Comparison of ENCODE assay signal across 5 cellular contexts in the genomic region with DNA sequence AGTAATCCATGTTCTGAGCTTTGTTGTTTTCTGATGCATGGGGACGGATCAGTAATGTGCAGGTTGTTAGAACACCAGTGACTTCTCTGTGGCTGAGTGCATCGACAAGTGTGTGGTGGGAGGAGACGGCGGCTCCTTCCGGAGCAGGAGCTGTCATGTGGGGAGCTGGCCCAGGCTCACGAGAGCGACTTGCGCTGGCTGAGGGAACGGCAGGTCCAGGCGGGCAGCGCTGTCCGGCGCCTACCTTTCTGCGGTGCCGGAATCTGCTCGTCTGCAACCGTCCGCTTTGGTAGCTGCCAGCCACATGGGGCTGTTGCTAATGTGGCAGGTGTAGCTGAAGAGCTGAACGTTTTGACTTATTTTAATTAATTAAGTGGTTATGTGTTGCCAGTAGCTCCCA. TPM values are rescaled to one million over a fixed set of nuclear protein-coding genes. Genes with fewer than 3 reads are reported as not detected.
DNase-seq lines count a peak whose midpoint lies in the region; ATAC-seq and TF ChIP-seq lines count a peak whose summit lies in the region.
"Not testable (repeated sequence)": the region's sequence is repeated elsewhere in the genome, so short reads cannot be mapped to it uniquely, and the experiment has no call there.

No MANE protein-coding gene starts in this region.

- H3K4me3 Mint-ChIP-seq in central memory CD8-positive, alpha-beta T cell; stimulated activated effector memory CD8-positive, alpha-beta T cell treated with anti-CD3 and anti-CD28 coated beads, Interleukin-12 subunit alpha, Interleukin-12 subunit beta, amount 100 ng/mL, for 72 hours: not testable (repeated sequence)

- not testable (repeated sequence) for TF ChIP-seq CTCF in Loucy (conservative IDR thresholded peaks at IDR 0.05; ENCODE audit: low read length)

- not testable (repeated sequence) for H3K27me3 Mint-ChIP-seq in central memory CD8-positive, alpha-beta T cell

- peak overlapping the region; percentile 51 for H3K27ac Mint-ChIP-seq in central memory CD8-positive, alpha-beta T cell (ENCODE audit: low read depth)
- H3K27ac Mint-ChIP-seq in stimulated activated effector memory CD8-positive, alpha-beta T cell treated with anti-CD3 and anti-CD28 coated beads, Interleukin-12 subunit alpha, Interleukin-12 subunit beta, amount 100 ng/mL, for 72 hours, result peak overlapping the region; percentile 48

- peaks cover 31% of the 10 kb centered on the region for H3K36me3 Mint-ChIP-seq in central memory CD8-positive, alpha-beta T cell (ENCODE audit: insufficient read depth)
- peaks cover 63% of the 10 kb centered on the region for H3K36me3 Mint-ChIP-seq in stimulated activated effector memory CD8-positive, alpha-beta T cell treated with anti-CD3 and anti-CD28 coated beads, Interleukin-12 subunit alpha, Interleukin-12 subunit beta, amount 100 ng/mL, for 72 hours

- H3F3A ChIP-seq in Loucy (ENCODE audit: low read depth), result not testable (repeated sequence)

- H3K4me3 ChIP-seq in Loucy (ENCODE audit: low read length, poor library complexity, severe bottlenecking), result peak overlapping the region; percentile 65
- H3K4me3 ChIP-seq in aorta (ENCODE audit: low read length in 2 of 2), result not testable (repeated sequence)

- H3K27ac ChIP-seq in aorta (ENCODE audit: low read depth in 1 of 2, low read length in 2 of 2), result not testable (repeated sequence)

- not testable (repeated sequence) for H4K20me1 ChIP-seq in Loucy (ENCODE audit: insufficient read depth, low read length, poor library complexity, severe bottlenecking)

- not testable (repeated sequence) for H3K4me1 Mint-ChIP-seq in central memory CD8-positive, alpha-beta T cell
- H3K4me1 Mint-ChIP-seq in stimulated activated effector memory CD8-positive, alpha-beta T cell treated with anti-CD3 and anti-CD28 coated beads, Interleukin-12 subunit alpha, Interleukin-12 subunit beta, amount 100 ng/mL, for 72 hours, result peaks cover 12% of the 10 kb centered on the region

- H2AFZ ChIP-seq in Loucy (ENCODE audit: low read length), result not testable (repeated sequence)

- H3K9me2 ChIP-seq in Loucy (replicated peaks; ENCODE audit: low read depth, low read length), result not testable (repeated sequence)

- H3K79me2 ChIP-seq in Loucy (ENCODE audit: insufficient read depth, low read length), result peaks cover 30% of the 10 kb centered on the region

- not testable (repeated sequence) for H3K9me3 ChIP-seq in Loucy (ENCODE audit: insufficient read depth, low read depth, low read length); aorta (ENCODE audit: control insufficient read depth, low read length)

- H3K27me3 ChIP-seq in Loucy (ENCODE audit: insufficient read depth, low read length, poor library complexity, severe bottlenecking); aorta (ENCODE audit: control insufficient read depth in 1 of 2, insufficient read depth in 2 of 2, low read length in 1 of 2): not testable (repeated sequence)

- not testable (repeated sequence) for DNase-seq in central memory CD8-positive, alpha-beta T cell (ENCODE audit: low spot score in 2 of 2); left colon; stimulated activated effector memory CD8-positive, alpha-beta T cell treated with anti-CD3 and anti-CD28 coated beads, Interleukin-12 subunit alpha, Interleukin-12 subunit beta, amount 100 ng/mL, for 72 hours (ENCODE audit: low spot score in 2 of 2); aorta

- not testable (repeated sequence) for H3K4me1 ChIP-seq in Loucy (ENCODE audit: insufficient read depth, low read length, poor library complexity, severe bottlenecking); aorta (ENCODE audit: control insufficient read depth in 1 of 2, insufficient read depth in 2 of 2, low read length in 2 of 2)

- peak overlapping the region; percentile 76 for H3K9ac ChIP-seq in Loucy (ENCODE audit: low read depth, low read length, poor library complexity, severe bottlenecking)

- H3K4me2 ChIP-seq in Loucy (ENCODE audit: low read depth, low read length, poor library complexity, severe bottlenecking), result peak overlapping the region; percentile 68

- intact Hi-C loops in left colon (cut with DNase I, micrococcal nuclease); aorta (cut with DNase I): not testable (repeated sequence)

- H3K36me3 ChIP-seq in Loucy (ENCODE audit: insufficient read depth, low read length), result peaks cover 25% of the 10 kb centered on the region; the same call in 1 of the 2 replicates
- not testable (repeated sequence) for H3K36me3 ChIP-seq in aorta (ENCODE audit: control insufficient read depth in 1 of 2, insufficient read depth in 2 of 2, low read length in 1 of 2)

- not testable (repeated sequence) for ATAC-seq in central memory CD8-positive, alpha-beta T cell (replicated peaks; ENCODE audit: extremely low read depth, poor library complexity, severe bottlenecking); stimulated activated effector memory CD8-positive, alpha-beta T cell treated with anti-CD3 and anti-CD28 coated beads, Interleukin-12 subunit alpha, Interleukin-12 subunit beta, amount 100 ng/mL, for 72 hours
- ATAC-seq in left colon (peak; percentile 11), aorta (ENCODE audit: low FRiP score) (peak; percentile 20)

- WGBS in aorta, 2 donors, result 91 to 95% methylated on average over 19 of the region's 19 CpGs

- H3K9me3 Mint-ChIP-seq in central memory CD8-positive, alpha-beta T cell; stimulated activated effector memory CD8-positive, alpha-beta T cell treated with anti-CD3 and anti-CD28 coated beads, Interleukin-12 subunit alpha, Interleukin-12 subunit beta, amount 100 ng/mL, for 72 hours: not testable (repeated sequence)

RNA-seq across cellular contexts. Expression of gene MUC20, which starts 55.5 kb away (rescaled TPM):
- total RNA-seq in left colon (100 to 1,000 TPM; 110 to 115 TPM), aorta (10 to 100 TPM in 1 of 2 donors, 1 to 10 TPM in 1; 4.5 to 17.8 TPM)
- 10 to 100 TPM in 1 of 2 donors, 1 to 10 TPM in 1; 2.9 to 17.7 TPM for polyA plus RNA-seq in aorta

Comparison
In these comparisons a context has a peak if more than half of its experiments do, and no peak if none do; other contexts are left out.
1. RNA of gene MUC20, which starts 55.5 kb away (total RNA-seq): 110 to 115 TPM in left colon; 4.5 to 17.8 TPM in aorta; every median in the first group is over 4 times any median in the second.